Comparison of ENCODE assay signal across 28 cellular contexts in the genomic region with DNA sequence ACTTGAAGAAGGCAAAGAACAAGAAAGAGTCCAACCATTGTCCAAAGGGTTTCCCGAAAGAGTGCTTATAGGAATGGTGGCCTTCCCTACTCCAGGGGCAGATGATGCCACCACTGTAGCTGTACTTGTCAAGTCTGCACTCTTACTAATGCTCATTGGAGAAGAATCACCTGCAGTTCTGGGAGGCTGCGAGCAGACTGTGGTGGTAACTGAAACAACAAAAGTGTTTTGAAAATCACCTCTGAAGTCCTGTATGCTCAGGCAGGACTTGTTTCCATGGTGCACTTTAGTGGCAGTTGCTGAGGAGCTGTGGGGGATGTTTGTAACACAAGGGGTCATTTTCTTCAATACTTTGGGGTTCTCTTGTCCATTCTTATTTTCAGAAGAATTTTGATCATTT. TPM values are rescaled to one million over a fixed set of nuclear protein-coding genes. Genes with fewer than 3 reads are reported as not detected.
A peak's percentile ranks its signal among the peaks of the same experiment; 100 is the strongest.
DNase-seq lines count a peak whose midpoint lies in the region; ATAC-seq and TF ChIP-seq lines count a peak whose summit lies in the region.
"Had no signal": no experiment of that assay in that cellular context is flagged by ENCODE, and none has a peak within 500 bp of the region (broad histone marks: within the 10 kb centered on the region; RNA-seq: fewer than 3 reads in every experiment).

No MANE protein-coding gene starts in this region.

- H3K27ac ChIP-seq in AG04450 (ENCODE audit: low read depth, low read length) (peak overlapping the region; percentile 92), heart right ventricle (peak overlapping the region; percentile 2 to 78 (median 60)), sigmoid colon (peak overlapping the region; percentile 56 to 73 (median 72))
- H3K27ac ChIP-seq: A549, left lung, SK-N-MC, thyroid gland had no signal

- H3K9me3 ChIP-seq in AG04450 (ENCODE audit: control insufficient read depth, insufficient read depth, low read length) = no peaks in the 10 kb centered on the region
- H3K9me3 ChIP-seq in heart right ventricle = no peaks in the 10 kb centered on the region
- no peaks in the 10 kb centered on the region for H3K9me3 ChIP-seq in sigmoid colon
- H3K9me3 ChIP-seq: A549, Caco-2, esophagus squamous epithelium, HAP-1, left lung, thyroid gland had no signal

- POLR2A ChIA-PET in AG04450 (lab: Yijun Ruan, JAX) = interaction anchor here (0.9 kb wide), 1 partner anchor 36 kb away, joined by 3 read pairs; the partner anchor contains the start of gene USF3

- 98% methylated on average over 2 of the region's 2 CpGs for WGBS in heart right ventricle, 2 donors
- 94 to 98% methylated on average over 2 of the region's 2 CpGs for WGBS in sigmoid colon, 2 donors

- CTCF ChIA-PET in AG04450 (lab: Charles Lee) = interaction anchor here (0.6 kb wide), 1 partner anchor 20 kb away, joined by 11 read pairs; no protein-coding TSS in a partner anchor

- H3K36me3 ChIP-seq in heart right ventricle = peaks cover 0 to 85% (median 18%) of the 10 kb centered on the region in 9 donors
- peaks cover 0 to 25% (median 6%) of the 10 kb centered on the region in 4 donors for H3K36me3 ChIP-seq in sigmoid colon

- no peaks in the 10 kb centered on the region for H3K27me3 ChIP-seq in AG04450 (ENCODE audit: control insufficient read depth, insufficient read depth, low read length)
- H3K27me3 ChIP-seq in heart right ventricle = no peaks in the 10 kb centered on the region
- H3K27me3 ChIP-seq in sigmoid colon = no peaks in the 10 kb centered on the region
- H3K27me3 ChIP-seq: esophagus squamous epithelium, left lung, thyroid gland had no signal

- H3K4me3 ChIP-seq in AG04450 (ENCODE audit: low read depth, low read length) (no peak overlapping the region), heart right ventricle (no peak overlapping the region), sigmoid colon (no peak overlapping the region)
- H3K4me3 ChIP-seq: A549, esophagus squamous epithelium, HAP-1, K562, left lung, SK-N-MC, thyroid gland had no signal

- H3K4me1 ChIP-seq in heart right ventricle (peaks cover 0 to 26% (median 1%) of the 10 kb centered on the region in 9 donors), sigmoid colon (peaks cover 0 to 27% (median 12%) of the 10 kb centered on the region in 4 donors)
- H3K4me1 ChIP-seq: esophagus squamous epithelium, HAP-1, left lung, thyroid gland had no signal

- no peak for TF ChIP-seq EP300 in sigmoid colon (IDR thresholded peaks at IDR 0.05)

- DNase-seq in AG04450 (ENCODE audit: low read depth, low spot score) = no peak
- peak; percentile 41 for DNase-seq in NAMALWA (ENCODE audit: low spot score)
- DNase-seq in heart right ventricle = no peak
- DNase-seq in sigmoid colon = no peak
- no peak for DNase-seq in NK-92 treated with Interleukin-12 subunit alpha and Interleukin-12 subunit beta, amount 100 ng/mL, for 24 hours (lab: John Stamatoyannopoulos, UW)
- no peak for DNase-seq in RKO (ENCODE audit: low spot score)
- no peak for DNase-seq in COLO668 (lab: John Stamatoyannopoulos, UW; ENCODE audit: unreplicated experiment)
- DNase-seq: activated CD4-positive, alpha-beta T cell treated with anti-CD3 and anti-CD28 coated beads for 1 hour; activated naive CD8-positive, alpha-beta T cell treated with anti-CD3 and anti-CD28 coated beads for 36 hours; activated T-cell treated with anti-CD3 and anti-CD28 coated beads for 4 hours; Caco-2; dermis blood vessel endothelial cell; DMS79 treated with DMSO at 0.1 percent for 48 hours; esophagus squamous epithelium; left lung; natural killer cell; NCI-H1105; NCI-H187 treated with DMSO at 0.1 percent for 48 hours; NCI-H524 treated with DMSO at 0.1 percent for 48 hours; stimulated activated CD4-positive, alpha-beta T cell treated with anti-CD3 and anti-CD28 coated beads, Interleukin-4, amount 100 ng/mL, for 4 hours; stimulated activated naive CD4-positive, alpha-beta T cell treated with Interleukin-2 at 50 U/mL for 16 hours; T-helper 17 cell; thyroid gland had no signal

- intact Hi-C loops in heart right ventricle (cut with DNase I) = no loop called here
- intact Hi-C loops in sigmoid colon (cut with DNase I) = no loop called here

- TF ChIP-seq POLR2A in sigmoid colon (IDR thresholded peaks at IDR 0.05) = no peak

- ATAC-seq in heart right ventricle (peak in 4 of 8 donors; percentile 12 to 37 (median 31)), GM18868 (IDR thresholded peaks at IDR 0.05; ENCODE audit: unreplicated experiment) (no peak)
- ATAC-seq: A549, K562, left lung, natural killer cell, T-helper 17 cell had no signal

- TF ChIP-seq CTCF in AG04450 (IDR thresholded peaks at IDR 0.05; ENCODE audit: low read depth, low read length) = no peak
- no peak for TF ChIP-seq CTCF in heart right ventricle (IDR thresholded peaks at IDR 0.05)
- no peak for TF ChIP-seq CTCF in sigmoid colon (IDR thresholded peaks at IDR 0.05)

RNA-seq across cellular contexts. Expression of gene USF3, which starts 36.0 kb away (rescaled TPM):
- polyA plus RNA-seq in AG04450 (2011; rRNA removed) = 11.7 and 15.4 TPM in 2 replicates
- 26.2 and 34.6 TPM in 2 replicates for polyA minus RNA-seq in AG04450 (2011; rRNA and poly(A)+ RNA removed)
- 10 to 100 TPM; 12.5 to 21.2 (median 16.3) TPM for total RNA-seq in heart right ventricle
- polyA plus RNA-seq in heart right ventricle = 1 to 10 TPM; 3.3 to 7.1 TPM
- 10 to 100 TPM; 10.7 to 21.9 (median 18.2) TPM for total RNA-seq in sigmoid colon
- 1 to 10 TPM; 3.5 to 8.4 (median 4.8) TPM for polyA plus RNA-seq in sigmoid colon
